Comparison of ENCODE assay signal across 1 cellular context in the genomic region with DNA sequence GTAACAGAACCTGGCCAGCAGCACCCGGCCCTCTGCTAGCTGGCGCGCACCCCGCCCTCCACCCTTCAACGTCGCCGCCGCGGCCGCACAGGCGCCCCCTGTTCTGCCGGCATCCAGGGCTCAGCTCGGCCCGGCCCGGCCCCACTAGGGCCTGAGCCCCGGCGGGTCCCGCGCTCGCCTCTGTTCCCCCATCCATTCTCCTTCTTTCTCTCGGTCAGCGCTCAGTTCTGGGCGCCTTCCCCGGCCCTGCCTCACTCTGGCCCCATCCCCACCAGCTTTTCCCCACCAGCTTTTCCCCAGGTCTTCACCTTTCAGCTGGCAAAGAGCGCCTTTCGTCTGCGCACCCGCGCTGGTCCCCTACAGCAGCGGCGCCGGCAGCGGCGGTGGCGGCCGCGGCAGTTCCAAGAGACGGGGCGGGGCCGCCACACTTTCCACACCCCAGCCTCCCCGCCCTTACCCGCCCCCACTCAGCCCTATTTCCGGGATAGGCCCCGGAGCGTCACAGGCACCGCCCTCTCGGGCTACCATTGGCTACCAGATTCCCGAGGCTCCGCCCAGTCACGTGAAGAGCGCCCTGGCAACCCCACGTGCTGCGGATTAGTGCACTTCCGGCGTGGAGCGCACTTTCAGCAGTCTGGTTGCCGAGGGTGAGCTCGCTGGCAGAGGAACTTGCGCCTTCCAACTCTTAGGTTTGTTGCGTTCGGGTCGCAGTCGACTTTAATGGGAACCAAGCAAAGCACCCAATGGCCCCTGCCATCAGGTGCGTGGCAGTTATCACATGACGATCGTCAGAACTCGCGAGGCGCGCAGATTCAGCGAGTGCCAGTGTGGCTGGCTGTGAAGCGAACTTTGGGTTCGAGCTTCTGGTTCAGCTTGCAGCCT.
TF ChIP-seq lines count a peak whose summit lies in the region.

A gene (minus strand): TSS at position 403 of the 882 bp plus-strand sequence. CDS start 831 bp downstream, outside the sequence.

TF ChIP-seq in HepG2, 621 proteins besides CTCF, POLR2A, EP300 and RAD21 (continued from another document and continues in another):
- no peak for TF ChIP-seq CCAR2 (optimal IDR thresholded peaks at IDR 0.05; ENCODE audit: low read depth, low read length)
- TF ChIP-seq, protein P1, sequence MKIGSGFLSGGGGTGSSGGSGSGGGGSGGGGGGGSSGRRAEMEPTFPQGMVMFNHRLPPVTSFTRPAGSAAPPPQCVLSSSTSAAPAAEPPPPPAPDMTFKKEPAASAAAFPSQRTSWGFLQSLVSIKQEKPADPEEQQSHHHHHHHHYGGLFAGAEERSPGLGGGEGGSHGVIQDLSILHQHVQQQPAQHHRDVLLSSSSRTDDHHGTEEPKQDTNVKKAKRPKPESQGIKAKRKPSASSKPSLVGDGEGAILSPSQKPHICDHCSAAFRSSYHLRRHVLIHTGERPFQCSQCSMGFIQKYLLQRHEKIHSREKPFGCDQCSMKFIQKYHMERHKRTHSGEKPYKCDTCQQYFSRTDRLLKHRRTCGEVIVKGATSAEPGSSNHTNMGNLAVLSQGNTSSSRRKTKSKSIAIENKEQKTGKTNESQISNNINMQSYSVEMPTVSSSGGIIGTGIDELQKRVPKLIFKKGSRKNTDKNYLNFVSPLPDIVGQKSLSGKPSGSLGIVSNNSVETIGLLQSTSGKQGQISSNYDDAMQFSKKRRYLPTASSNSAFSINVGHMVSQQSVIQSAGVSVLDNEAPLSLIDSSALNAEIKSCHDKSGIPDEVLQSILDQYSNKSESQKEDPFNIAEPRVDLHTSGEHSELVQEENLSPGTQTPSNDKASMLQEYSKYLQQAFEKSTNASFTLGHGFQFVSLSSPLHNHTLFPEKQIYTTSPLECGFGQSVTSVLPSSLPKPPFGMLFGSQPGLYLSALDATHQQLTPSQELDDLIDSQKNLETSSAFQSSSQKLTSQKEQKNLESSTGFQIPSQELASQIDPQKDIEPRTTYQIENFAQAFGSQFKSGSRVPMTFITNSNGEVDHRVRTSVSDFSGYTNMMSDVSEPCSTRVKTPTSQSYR (CRISPR knock-in tag; IDR thresholded peaks at IDR 0.05; ENCODE audit: borderline replicate concordance), result no peak
- TF ChIP-seq HCFC1 (IDR thresholded peaks at IDR 0.05; ENCODE audit: low read depth, low read length), result no peak
- TF ChIP-seq, protein P2, sequence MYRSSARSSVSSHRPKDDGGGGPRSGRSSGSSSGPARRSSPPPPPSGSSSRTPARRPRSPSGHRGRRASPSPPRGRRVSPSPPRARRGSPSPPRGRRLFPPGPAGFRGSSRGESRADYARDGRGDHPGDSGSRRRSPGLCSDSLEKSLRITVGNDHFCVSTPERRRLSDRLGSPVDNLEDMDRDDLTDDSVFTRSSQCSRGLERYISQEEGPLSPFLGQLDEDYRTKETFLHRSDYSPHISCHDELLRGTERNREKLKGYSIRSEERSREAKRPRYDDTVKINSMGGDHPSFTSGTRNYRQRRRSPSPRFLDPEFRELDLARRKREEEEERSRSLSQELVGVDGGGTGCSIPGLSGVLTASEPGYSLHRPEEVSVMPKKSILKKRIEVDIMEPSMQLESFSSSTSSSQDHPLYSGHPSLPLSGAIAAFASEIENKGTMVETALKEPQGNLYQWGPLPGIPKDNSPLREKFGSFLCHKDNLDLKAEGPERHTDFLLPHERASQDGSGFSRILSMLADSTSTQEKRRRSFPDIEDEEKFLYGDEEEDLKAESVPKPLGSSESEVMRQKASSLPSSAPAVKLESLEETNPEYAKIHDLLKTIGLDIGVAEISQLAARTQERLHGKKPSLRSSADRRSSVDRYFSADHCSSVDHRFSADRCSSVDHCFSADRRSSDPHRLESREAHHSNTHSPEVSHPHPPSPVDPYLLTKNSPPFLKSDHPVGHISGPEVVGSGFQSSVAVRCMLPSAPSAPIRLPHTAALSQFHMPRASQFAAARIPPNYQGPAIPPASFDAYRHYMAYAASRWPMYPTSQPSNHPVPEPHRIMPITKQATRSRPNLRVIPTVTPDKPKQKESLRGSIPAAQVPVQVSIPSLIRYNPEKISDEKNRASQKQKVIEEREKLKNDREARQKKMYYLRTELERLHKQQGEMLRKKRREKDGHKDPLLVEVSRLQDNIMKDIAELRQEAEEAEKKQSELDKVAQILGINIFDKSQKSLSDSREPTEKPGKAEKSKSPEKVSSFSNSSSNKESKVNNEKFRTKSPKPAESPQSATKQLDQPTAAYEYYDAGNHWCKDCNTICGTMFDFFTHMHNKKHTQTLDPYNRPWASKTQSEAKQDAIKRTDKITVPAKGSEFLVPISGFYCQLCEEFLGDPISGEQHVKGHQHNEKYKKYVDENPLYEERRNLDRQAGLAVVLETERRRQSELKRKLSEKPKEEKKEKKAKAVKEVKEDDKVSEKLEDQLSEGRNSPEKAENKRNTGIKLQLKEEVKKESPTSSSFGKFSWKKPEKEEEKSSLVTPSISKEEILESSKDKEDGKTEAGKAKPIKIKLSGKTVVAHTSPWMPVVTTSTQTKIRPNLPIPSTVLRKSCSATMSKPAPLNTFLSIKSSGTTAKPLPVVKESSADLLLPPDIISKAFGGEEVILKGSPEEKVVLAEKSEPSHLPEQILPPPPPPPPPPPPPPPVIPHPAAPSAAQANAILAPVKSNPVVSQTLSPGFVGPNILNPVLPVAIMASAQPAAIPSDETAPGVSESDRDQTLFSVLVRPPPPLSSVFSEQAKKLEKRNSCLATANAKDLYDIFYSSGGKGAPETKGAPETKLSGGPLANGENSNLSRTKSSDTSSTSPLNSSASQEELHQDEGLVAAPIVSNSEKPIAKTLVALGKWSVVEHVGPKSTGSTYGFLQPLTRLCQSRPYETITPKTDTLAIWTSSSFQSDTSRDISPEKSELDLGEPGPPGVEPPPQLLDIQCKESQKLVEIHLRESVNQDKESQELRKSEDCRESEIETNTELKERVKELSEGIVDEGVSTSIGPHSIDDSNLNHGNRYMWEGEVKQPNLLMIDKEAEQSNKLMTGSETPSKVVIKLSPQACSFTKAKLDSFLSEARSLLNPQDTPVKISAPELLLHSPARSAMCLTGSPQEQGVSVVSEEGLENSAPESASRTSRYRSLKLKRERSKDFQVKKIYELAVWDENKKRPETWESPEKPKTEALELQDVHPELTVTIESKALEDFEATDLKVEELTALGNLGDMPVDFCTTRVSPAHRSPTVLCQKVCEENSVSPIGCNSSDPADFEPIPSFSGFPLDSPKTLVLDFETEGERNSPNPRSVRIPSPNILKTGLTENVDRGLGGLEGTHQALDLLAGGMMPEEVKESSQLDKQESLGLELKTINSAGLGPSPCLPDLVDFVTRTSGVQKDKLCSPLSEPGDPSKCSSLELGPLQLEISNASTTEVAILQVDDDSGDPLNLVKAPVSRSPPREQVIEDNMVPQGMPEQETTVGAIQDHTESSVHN (CRISPR knock-in tag; IDR thresholded peaks at IDR 0.05), result peak; percentile 72
- no peak for TF ChIP-seq FOXK2 (IDR thresholded peaks at IDR 0.05)
- TF ChIP-seq ZFAT (CRISPR knock-in tag; conservative IDR thresholded peaks at IDR 0.05), result no peak
- no peak for TF ChIP-seq FOSL1 (CRISPR knock-in tag; IDR thresholded peaks at IDR 0.05; ENCODE audit: borderline replicate concordance)
- no peak; the same call in 1 of the 2 replicates for TF ChIP-seq ZSCAN21 (CRISPR knock-in tag; IDR thresholded peaks at IDR 0.05; ENCODE audit: borderline replicate concordance)
- TF ChIP-seq ZNF776 (CRISPR knock-in tag; IDR thresholded peaks at IDR 0.05), result no peak
- TF ChIP-seq KLF12 (CRISPR knock-in tag; IDR thresholded peaks at IDR 0.05; ENCODE audit: borderline replicate concordance), result no peak
- no peak for TF ChIP-seq MATR3 (CRISPR knock-in tag; IDR thresholded peaks at IDR 0.05)
- TF ChIP-seq ZNF879 (CRISPR knock-in tag; IDR thresholded peaks at IDR 0.05), result no peak
- TF ChIP-seq KDM5B (CRISPR knock-in tag; IDR thresholded peaks at IDR 0.05; ENCODE audit: borderline replicate concordance), result peak; percentile 31
- TF ChIP-seq, protein P3, sequence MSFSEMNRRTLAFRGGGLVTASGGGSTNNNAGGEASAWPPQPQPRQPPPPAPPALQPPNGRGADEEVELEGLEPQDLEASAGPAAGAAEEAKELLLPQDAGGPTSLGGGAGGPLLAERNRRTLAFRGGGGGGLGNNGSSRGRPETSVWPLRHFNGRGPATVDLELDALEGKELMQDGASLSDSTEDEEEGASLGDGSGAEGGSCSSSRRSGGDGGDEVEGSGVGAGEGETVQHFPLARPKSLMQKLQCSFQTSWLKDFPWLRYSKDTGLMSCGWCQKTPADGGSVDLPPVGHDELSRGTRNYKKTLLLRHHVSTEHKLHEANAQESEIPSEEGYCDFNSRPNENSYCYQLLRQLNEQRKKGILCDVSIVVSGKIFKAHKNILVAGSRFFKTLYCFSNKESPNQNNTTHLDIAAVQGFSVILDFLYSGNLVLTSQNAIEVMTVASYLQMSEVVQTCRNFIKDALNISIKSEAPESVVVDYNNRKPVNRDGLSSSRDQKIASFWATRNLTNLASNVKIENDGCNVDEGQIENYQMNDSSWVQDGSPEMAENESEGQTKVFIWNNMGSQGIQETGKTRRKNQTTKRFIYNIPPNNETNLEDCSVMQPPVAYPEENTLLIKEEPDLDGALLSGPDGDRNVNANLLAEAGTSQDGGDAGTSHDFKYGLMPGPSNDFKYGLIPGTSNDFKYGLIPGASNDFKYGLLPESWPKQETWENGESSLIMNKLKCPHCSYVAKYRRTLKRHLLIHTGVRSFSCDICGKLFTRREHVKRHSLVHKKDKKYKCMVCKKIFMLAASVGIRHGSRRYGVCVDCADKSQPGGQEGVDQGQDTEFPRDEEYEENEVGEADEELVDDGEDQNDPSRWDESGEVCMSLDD (CRISPR knock-in tag; IDR thresholded peaks at IDR 0.05; ENCODE audit: borderline replicate concordance), result no peak; the same call in 1 of the 2 replicates
- TF ChIP-seq, protein P4, sequence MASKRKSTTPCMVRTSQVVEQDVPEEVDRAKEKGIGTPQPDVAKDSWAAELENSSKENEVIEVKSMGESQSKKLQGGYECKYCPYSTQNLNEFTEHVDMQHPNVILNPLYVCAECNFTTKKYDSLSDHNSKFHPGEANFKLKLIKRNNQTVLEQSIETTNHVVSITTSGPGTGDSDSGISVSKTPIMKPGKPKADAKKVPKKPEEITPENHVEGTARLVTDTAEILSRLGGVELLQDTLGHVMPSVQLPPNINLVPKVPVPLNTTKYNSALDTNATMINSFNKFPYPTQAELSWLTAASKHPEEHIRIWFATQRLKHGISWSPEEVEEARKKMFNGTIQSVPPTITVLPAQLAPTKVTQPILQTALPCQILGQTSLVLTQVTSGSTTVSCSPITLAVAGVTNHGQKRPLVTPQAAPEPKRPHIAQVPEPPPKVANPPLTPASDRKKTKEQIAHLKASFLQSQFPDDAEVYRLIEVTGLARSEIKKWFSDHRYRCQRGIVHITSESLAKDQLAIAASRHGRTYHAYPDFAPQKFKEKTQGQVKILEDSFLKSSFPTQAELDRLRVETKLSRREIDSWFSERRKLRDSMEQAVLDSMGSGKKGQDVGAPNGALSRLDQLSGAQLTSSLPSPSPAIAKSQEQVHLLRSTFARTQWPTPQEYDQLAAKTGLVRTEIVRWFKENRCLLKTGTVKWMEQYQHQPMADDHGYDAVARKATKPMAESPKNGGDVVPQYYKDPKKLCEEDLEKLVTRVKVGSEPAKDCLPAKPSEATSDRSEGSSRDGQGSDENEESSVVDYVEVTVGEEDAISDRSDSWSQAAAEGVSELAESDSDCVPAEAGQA (IDR thresholded peaks at IDR 0.05; ENCODE audit: low read depth), result peak; percentile 46
- TF ChIP-seq, protein P4 (CRISPR knock-in tag; IDR thresholded peaks at IDR 0.05; ENCODE audit: borderline replicate concordance), result no peak
- peak; percentile 49; the same call in 1 of the 2 replicates for TF ChIP-seq NR2C2 (CRISPR knock-in tag; IDR thresholded peaks at IDR 0.05; ENCODE audit: borderline replicate concordance)
- TF ChIP-seq SNRNP70 (IDR thresholded peaks at IDR 0.05; ENCODE audit: low read depth, low read length), result no peak
- TF ChIP-seq ZNF350 (CRISPR knock-in tag; IDR thresholded peaks at IDR 0.05; ENCODE audit: borderline replicate concordance, low read depth), result peak; percentile 66; the same call in 1 of the 2 replicates
- TF ChIP-seq ZNF3 (CRISPR knock-in tag; IDR thresholded peaks at IDR 0.05), result 0 out of 2 replicates have a peak, but pooled peaks have one; percentile 25
- TF ChIP-seq ONECUT2 (CRISPR knock-in tag; IDR thresholded peaks at IDR 0.05), result no peak
- TF ChIP-seq, protein P5, sequence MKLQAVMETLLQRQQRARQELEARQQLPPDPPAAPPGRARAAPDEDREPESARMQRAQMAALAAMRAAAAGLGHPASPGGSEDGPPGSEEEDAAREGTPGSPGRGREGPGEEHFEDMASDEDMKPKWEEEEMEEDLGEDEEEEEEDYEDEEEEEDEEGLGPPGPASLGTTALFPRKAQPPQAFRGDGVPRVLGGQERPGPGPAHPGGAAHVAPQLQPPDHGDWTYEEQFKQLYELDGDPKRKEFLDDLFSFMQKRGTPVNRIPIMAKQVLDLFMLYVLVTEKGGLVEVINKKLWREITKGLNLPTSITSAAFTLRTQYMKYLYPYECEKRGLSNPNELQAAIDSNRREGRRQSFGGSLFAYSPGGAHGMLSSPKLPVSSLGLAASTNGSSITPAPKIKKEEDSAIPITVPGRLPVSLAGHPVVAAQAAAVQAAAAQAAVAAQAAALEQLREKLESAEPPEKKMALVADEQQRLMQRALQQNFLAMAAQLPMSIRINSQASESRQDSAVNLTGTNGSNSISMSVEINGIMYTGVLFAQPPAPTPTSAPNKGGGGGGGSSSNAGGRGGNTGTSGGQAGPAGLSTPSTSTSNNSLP (IDR thresholded peaks at IDR 0.05; ENCODE audit: low read depth, low read length), result no peak
- TF ChIP-seq ZNF782 (CRISPR knock-in tag; IDR thresholded peaks at IDR 0.05; ENCODE audit: borderline replicate concordance), result no peak
- TF ChIP-seq ZNF335 (CRISPR knock-in tag; IDR thresholded peaks at IDR 0.05), result no peak
- peak; percentile 35 for TF ChIP-seq POLR2AphosphoS5 (IDR thresholded peaks at IDR 0.05; ENCODE audit: low read depth, low read length)
- TF ChIP-seq, protein P6, sequence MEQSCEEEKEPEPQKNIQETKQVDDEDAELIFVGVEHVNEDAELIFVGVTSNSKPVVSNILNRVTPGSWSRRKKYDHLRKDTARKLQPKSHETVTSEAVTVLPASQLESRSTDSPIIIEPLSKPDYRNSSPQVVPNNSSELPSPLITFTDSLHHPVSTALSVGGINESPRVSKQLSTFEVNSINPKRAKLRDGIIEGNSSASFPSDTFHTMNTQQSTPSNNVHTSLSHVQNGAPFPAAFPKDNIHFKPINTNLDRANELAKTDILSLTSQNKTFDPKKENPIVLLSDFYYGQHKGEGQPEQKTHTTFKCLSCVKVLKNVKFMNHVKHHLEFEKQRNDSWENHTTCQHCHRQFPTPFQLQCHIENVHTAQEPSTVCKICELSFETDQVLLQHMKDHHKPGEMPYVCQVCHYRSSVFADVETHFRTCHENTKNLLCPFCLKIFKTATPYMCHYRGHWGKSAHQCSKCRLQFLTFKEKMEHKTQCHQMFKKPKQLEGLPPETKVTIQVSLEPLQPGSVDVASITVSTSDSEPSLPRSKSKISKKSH (CRISPR knock-in tag; IDR thresholded peaks at IDR 0.05; ENCODE audit: borderline replicate concordance), result peak; percentile 89
